In genomic region chr6:20684474-20684873, GRCh38 we compare ENCODE assay signal across 7 cellular contexts.
"Had no signal": no experiment of that assay in that cellular context is flagged by ENCODE, and none has a peak within 500 bp of the region (broad histone marks: within the 10 kb centered on the region; RNA-seq: fewer than 3 reads in every experiment).

No MANE protein-coding gene starts in this region.

- ATAC-seq: GM12878 had no signal

- DNase-seq: GDM1, GF-D8 had no signal

- H3K4me3 ChIP-seq: GM12878 had no signal

- FAIRE-seq: G401.6, GM12878, GM12891, GM12892, GM19239 had no signal
